ENCODE assay signal across 20 cellular contexts in the genomic region with DNA sequence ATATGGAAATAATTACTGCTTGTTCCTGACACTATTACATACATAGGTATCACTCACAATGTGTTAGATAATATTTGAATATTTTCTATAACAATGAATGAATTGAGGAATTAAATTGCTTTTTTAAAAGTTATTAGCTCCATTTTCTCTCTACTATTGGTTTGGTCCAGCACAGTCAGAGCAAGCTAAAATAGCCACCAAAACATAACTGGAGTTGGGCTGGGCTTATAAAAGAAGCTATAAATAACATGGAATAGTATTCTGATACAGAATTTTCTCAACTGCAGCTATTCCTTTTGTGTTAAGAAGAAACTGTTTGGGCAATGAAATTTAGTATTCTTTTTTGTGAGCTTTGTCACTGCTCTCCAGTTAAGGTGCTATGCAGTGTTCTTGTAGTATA.
"Had no signal": no experiment of that assay in that cellular context is flagged by ENCODE, and none has a peak within 500 bp of the region (broad histone marks: within the 10 kb centered on the region; RNA-seq: fewer than 3 reads in every experiment).

No MANE protein-coding gene starts in this region.

- H3K27me3 ChIP-seq: dorsolateral prefrontal cortex, esophagus muscularis mucosa, foreskin keratinocyte, gastroesophageal sphincter, heart left ventricle, hepatocyte, left lung had no signal

- H3K36me3 ChIP-seq: esophagus muscularis mucosa, gastroesophageal sphincter, heart left ventricle, left lung, lower lobe of right lung had no signal

- H3K4me3 ChIP-seq: coronary artery, dorsolateral prefrontal cortex, esophagus muscularis mucosa, gastroesophageal sphincter, heart left ventricle, hepatocyte, left lung, lower lobe of right lung, mucosa of descending colon had no signal

- H3K79me2 ChIP-seq: hepatocyte had no signal

- H2AFZ ChIP-seq: hepatocyte had no signal

- H3K4me1 ChIP-seq: foreskin keratinocyte, lower lobe of right lung had no signal

- H3K9me3 ChIP-seq: esophagus muscularis mucosa, gastroesophageal sphincter, heart left ventricle, left lung, lower lobe of right lung, mucosa of descending colon had no signal

- DNase-seq: dermis blood vessel endothelial cell; dorsolateral prefrontal cortex; effector CD4-positive, alpha-beta T cell; effector memory CD4-positive, alpha-beta T cell; foreskin keratinocyte; heart left ventricle; hypothalamus; immature natural killer cell; islet precursor cell; kidney; kidney glomerular epithelial cell; left lung; lower lobe of right lung; mesenchymal stem cell; mucosa of descending colon; naive thymus-derived CD4-positive, alpha-beta T cell had no signal

- ATAC-seq: foreskin keratinocyte; gastroesophageal sphincter; left lung; lower lobe of right lung; mucosa of descending colon; naive thymus-derived CD4-positive, alpha-beta T cell had no signal

- H3K27ac ChIP-seq: coronary artery, dorsolateral prefrontal cortex, esophagus muscularis mucosa, foreskin keratinocyte, gastroesophageal sphincter, hepatocyte, left lung, lower lobe of right lung had no signal

- H3K4me2 ChIP-seq: hepatocyte had no signal
